9 cellular contexts compared by ENCODE assay signal in the genomic region with DNA sequence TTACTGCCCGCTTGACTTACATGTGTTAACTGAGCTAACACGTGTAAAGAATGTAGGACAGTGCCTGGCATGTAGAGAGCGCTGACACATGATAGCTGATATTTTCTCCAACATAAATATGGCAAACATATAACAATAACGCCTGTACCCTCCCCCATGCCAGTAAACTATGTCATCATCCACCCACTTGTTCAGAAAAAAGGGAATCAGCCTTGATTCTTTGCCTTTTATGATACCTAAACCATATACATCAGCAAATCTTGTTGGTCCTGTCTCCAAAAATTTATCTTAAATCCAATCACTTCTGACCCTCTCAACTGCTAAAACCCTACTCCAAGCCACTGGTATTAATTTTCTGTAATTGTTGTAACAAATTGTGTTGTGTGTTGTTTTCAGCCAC. TPM values are rescaled to one million over a fixed set of nuclear protein-coding genes. Genes with fewer than 3 reads are reported as not detected.
DNase-seq lines count a peak whose midpoint lies in the region; ATAC-seq and TF ChIP-seq lines count a peak whose summit lies in the region.
"Had no signal": no experiment of that assay in that cellular context is flagged by ENCODE, and none has a peak within 500 bp of the region (broad histone marks: within the 10 kb centered on the region; RNA-seq: fewer than 3 reads in every experiment).

No MANE protein-coding gene starts in this region.

- H2AFZ ChIP-seq in SU-DHL-6 (ENCODE audit: low read depth, low read length, severe bottlenecking), result no peak overlapping the region

- no peak for ATAC-seq in activated T-cell treated with anti-CD3 and anti-CD28 coated beads, Interleukin-2, amount 50 U/mL, for 72 hours (replicated peaks in 1 of 2)
- no peak for ATAC-seq in stimulated activated naive CD8-positive, alpha-beta T cell treated with anti-CD3 and anti-CD28 coated beads, Interleukin-15, amount 100 ng/mL, for 72 hours

- H3K4me3 Mint-ChIP-seq in activated T-cell treated with anti-CD3 and anti-CD28 coated beads, Interleukin-2, amount 50 U/mL, for 72 hours, result peak overlapping the region; percentile 93 to 95
- peak overlapping the region; percentile 91 for H3K4me3 Mint-ChIP-seq in glutamatergic neuron (ENCODE audit: unreplicated experiment)
- peak overlapping the region; percentile 88 to 91 for H3K4me3 Mint-ChIP-seq in stimulated activated naive CD8-positive, alpha-beta T cell treated with anti-CD3 and anti-CD28 coated beads, Interleukin-15, amount 100 ng/mL, for 72 hours

- H3K9me3 Mint-ChIP-seq in activated T-cell treated with anti-CD3 and anti-CD28 coated beads, Interleukin-2, amount 50 U/mL, for 72 hours, result no peaks in the 10 kb centered on the region
- H3K9me3 Mint-ChIP-seq in glutamatergic neuron (ENCODE audit: unreplicated experiment), result peaks cover 24% of the 10 kb centered on the region
- H3K9me3 Mint-ChIP-seq in stimulated activated naive CD8-positive, alpha-beta T cell treated with anti-CD3 and anti-CD28 coated beads, Interleukin-15, amount 100 ng/mL, for 72 hours, result no peaks in the 10 kb centered on the region

- peak overlapping the region; percentile 87 for H3K27ac Mint-ChIP-seq in activated T-cell treated with anti-CD3 and anti-CD28 coated beads, Interleukin-2, amount 50 U/mL, for 72 hours
- peak overlapping the region; percentile 91 for H3K27ac Mint-ChIP-seq in glutamatergic neuron (ENCODE audit: unreplicated experiment)
- H3K27ac Mint-ChIP-seq in stimulated activated naive CD8-positive, alpha-beta T cell treated with anti-CD3 and anti-CD28 coated beads, Interleukin-15, amount 100 ng/mL, for 72 hours, result peak overlapping the region; percentile 81 to 91

- peaks cover 9% of the 10 kb centered on the region; the same call in 1 of the 2 replicates for H3K79me2 ChIP-seq in SU-DHL-6 (ENCODE audit: insufficient read depth, low read length)

- peaks cover 9% of the 10 kb centered on the region; the same call in 1 of the 2 replicates for H3F3A ChIP-seq in SU-DHL-6 (ENCODE audit: insufficient read depth)

- H3K36me3 ChIP-seq in SU-DHL-6 (ENCODE audit: low read length), result no peaks in the 10 kb centered on the region

- no peak for TF ChIP-seq CTCF in SU-DHL-6 (IDR thresholded peaks at IDR 0.05; ENCODE audit: insufficient read depth, low read length, poor library complexity, severe bottlenecking)
- no peak for TF ChIP-seq CTCF in glutamatergic neuron (IDR thresholded peaks at IDR 0.05; ENCODE audit: partially characterized antibody, unreplicated experiment)
- no peak for TF ChIP-seq CTCF in coronary artery (IDR thresholded peaks at IDR 0.05)

- H4K20me1 ChIP-seq in SU-DHL-6 (ENCODE audit: low read depth, low read length), result no peaks in the 10 kb centered on the region

- peak overlapping the region; percentile 82 for H3K9ac ChIP-seq in SU-DHL-6 (ENCODE audit: low read length)

- peaks cover 5% of the 10 kb centered on the region for H3K27me3 Mint-ChIP-seq in activated T-cell treated with anti-CD3 and anti-CD28 coated beads, Interleukin-2, amount 50 U/mL, for 72 hours (ENCODE audit: low read depth)
- peaks cover 24% of the 10 kb centered on the region for H3K27me3 Mint-ChIP-seq in glutamatergic neuron (ENCODE audit: unreplicated experiment)
- H3K27me3 Mint-ChIP-seq in stimulated activated naive CD8-positive, alpha-beta T cell treated with anti-CD3 and anti-CD28 coated beads, Interleukin-15, amount 100 ng/mL, for 72 hours, result no peaks in the 10 kb centered on the region

- DNase-seq in activated T-cell treated with anti-CD3 and anti-CD28 coated beads, Interleukin-2, amount 50 U/mL, for 72 hours, result no peak
- DNase-seq in activated T-cell treated with anti-CD3 and anti-CD28 coated beads for 4 hours (no peak), glutamatergic neuron (no peak), T1000 (lab: John Stamatoyannopoulos, UW) (no peak), SIG-M5 treated with dmso at 0.1 percent for 504 hours (lab: John Stamatoyannopoulos, UW; ENCODE audit: unreplicated experiment) (no peak), coronary artery (ENCODE audit: low spot score) (no peak)
- DNase-seq in stimulated activated naive CD8-positive, alpha-beta T cell treated with anti-CD3 and anti-CD28 coated beads, Interleukin-15, amount 100 ng/mL, for 72 hours, result no peak
- DNase-seq: activated effector memory CD4-positive, alpha-beta T cell treated with Interleukin-2 at 50 U/mL for 16 hours had no signal

- H3K27ac ChIP-seq in SU-DHL-6 (ENCODE audit: low read depth, low read length) (no peak overlapping the region), coronary artery (no peak overlapping the region)

- H3K4me1 Mint-ChIP-seq in activated T-cell treated with anti-CD3 and anti-CD28 coated beads, Interleukin-2, amount 50 U/mL, for 72 hours (ENCODE audit: low read depth), result peaks cover 47% of the 10 kb centered on the region
- H3K4me1 Mint-ChIP-seq in glutamatergic neuron (ENCODE audit: low read depth, unreplicated experiment), result peaks cover 16% of the 10 kb centered on the region
- peaks cover 46% of the 10 kb centered on the region for H3K4me1 Mint-ChIP-seq in stimulated activated naive CD8-positive, alpha-beta T cell treated with anti-CD3 and anti-CD28 coated beads, Interleukin-15, amount 100 ng/mL, for 72 hours

- H3K36me3 Mint-ChIP-seq in activated T-cell treated with anti-CD3 and anti-CD28 coated beads, Interleukin-2, amount 50 U/mL, for 72 hours (ENCODE audit: insufficient read depth in 2 of 2), result peaks cover 7 to 8% of the 10 kb centered on the region in 2 donors
- H3K36me3 Mint-ChIP-seq in glutamatergic neuron (ENCODE audit: unreplicated experiment), result no peaks in the 10 kb centered on the region

- H3K4me3 ChIP-seq in SU-DHL-6 (ENCODE audit: insufficient read depth, low read length, poor library complexity, severe bottlenecking), result peak overlapping the region; percentile 72
- H3K4me3 ChIP-seq in coronary artery, result no peak overlapping the region

- H3K9me2 ChIP-seq in SU-DHL-6 (replicated peaks; ENCODE audit: insufficient read depth, low read length), result no peaks in the 10 kb centered on the region

- no peaks in the 10 kb centered on the region for H3K9me3 ChIP-seq in SU-DHL-6 (ENCODE audit: insufficient read depth, low read length)

- H3K4me2 ChIP-seq in SU-DHL-6 (ENCODE audit: low read depth, low read length, poor library complexity, severe bottlenecking), result peak overlapping the region; percentile 87

- no peaks in the 10 kb centered on the region for H3K27me3 ChIP-seq in SU-DHL-6 (ENCODE audit: low read length)

RNA-seq across cellular contexts. Expression of gene ZNF692, which starts 1.1 kb away (rescaled TPM):
- total RNA-seq in activated T-cell treated with anti-CD3 and anti-CD28 coated beads, Interleukin-2, amount 50 U/mL, for 72 hours, result 10 to 100 TPM; 42.8 to 57.6 TPM
- 60.2 TPM for total RNA-seq in glutamatergic neuron (ENCODE audit: unreplicated experiment)

RNA-seq across cellular contexts. Expression of gene ZNF672, which starts 22.0 kb away (rescaled TPM):
- total RNA-seq in activated T-cell treated with anti-CD3 and anti-CD28 coated beads, Interleukin-2, amount 50 U/mL, for 72 hours, result 10 to 100 TPM; 42.2 to 47.6 TPM
- total RNA-seq in glutamatergic neuron (ENCODE audit: unreplicated experiment), result 30.5 TPM

RNA-seq across cellular contexts. Expression of gene SH3BP5L, which starts 34.3 kb away (rescaled TPM):
- 10 to 100 TPM; 23.1 to 25.3 TPM for total RNA-seq in activated T-cell treated with anti-CD3 and anti-CD28 coated beads, Interleukin-2, amount 50 U/mL, for 72 hours
- 74.0 TPM for total RNA-seq in glutamatergic neuron (ENCODE audit: unreplicated experiment)

RNA-seq across cellular contexts. Expression of gene PGBD2, which starts 46.0 kb away (rescaled TPM):
- 1 to 10 TPM; 4.0 to 6.1 TPM for total RNA-seq in activated T-cell treated with anti-CD3 and anti-CD28 coated beads, Interleukin-2, amount 50 U/mL, for 72 hours
- total RNA-seq in glutamatergic neuron (ENCODE audit: unreplicated experiment), result 11.5 TPM
